ENCODE assay signal across 9 cellular contexts in the genomic region with DNA sequence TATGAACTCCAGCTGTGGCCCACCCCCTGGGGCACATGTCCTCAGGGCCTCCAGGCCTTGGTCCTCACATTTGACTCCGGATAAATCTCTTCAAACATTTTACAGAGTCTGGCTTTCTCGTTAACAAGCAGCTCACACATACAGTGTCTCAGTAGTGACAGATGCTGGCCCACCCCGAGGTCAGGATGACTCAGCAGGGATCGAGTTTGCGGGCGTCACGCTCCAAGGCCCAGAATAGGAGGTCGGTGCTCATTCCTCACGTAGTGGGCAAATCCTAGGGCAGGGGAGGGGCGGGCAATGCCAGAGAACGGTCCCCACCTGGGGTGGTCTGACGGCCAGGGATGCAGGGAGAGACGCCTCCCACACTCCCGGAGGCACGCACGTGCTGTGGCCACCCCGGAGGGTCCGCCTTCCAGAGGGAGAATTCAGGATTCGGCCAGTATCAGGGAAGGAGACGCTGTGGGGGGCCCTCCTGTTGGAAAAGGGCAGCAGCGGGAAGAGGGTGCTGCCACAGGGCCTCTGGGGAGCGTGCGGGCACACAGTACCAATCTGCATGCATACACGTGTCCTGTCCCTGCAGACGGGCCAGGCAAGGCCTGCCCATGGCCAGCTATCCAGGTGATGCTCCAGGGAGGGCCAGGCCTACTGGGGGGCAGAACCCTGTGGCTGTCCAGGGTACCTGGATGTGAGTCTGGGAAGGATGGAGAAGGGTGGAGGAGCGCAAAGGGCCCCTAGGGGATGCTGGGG. TPM values are rescaled to one million over a fixed set of nuclear protein-coding genes. Genes with fewer than 3 reads are reported as not detected.
DNase-seq lines count a peak whose midpoint lies in the region; ATAC-seq, FAIRE-seq and TF ChIP-seq lines count a peak whose summit lies in the region.
"Had no signal": no experiment of that assay in that cellular context is flagged by ENCODE, and none has a peak within 500 bp of the region (broad histone marks: within the 10 kb centered on the region; RNA-seq: fewer than 3 reads in every experiment).

No MANE protein-coding gene starts in this region.

- no peaks in the 10 kb centered on the region for H3K9me2 ChIP-seq in GM23338 (ENCODE audit: insufficient read depth)

- no peaks in the 10 kb centered on the region for H3K27me3 ChIP-seq in AG04450 (ENCODE audit: control insufficient read depth, insufficient read depth, low read length)
- H3K27me3 ChIP-seq in GM23338 (ENCODE audit: insufficient read depth), result peaks cover 20% of the 10 kb centered on the region; the same call in 1 of the 2 replicates
- no peaks in the 10 kb centered on the region for H3K27me3 ChIP-seq in heart right ventricle

- POLR2A ChIA-PET in AG04450 (lab: Yijun Ruan, JAX), result interaction anchor here (1.6 kb wide), 1 partner anchor 8 kb away, joined by 5 read pairs; the partner anchor contains the start of gene SLC7A5
- POLR2A ChIA-PET in activated CD4-positive, alpha-beta memory T cell treated with anti-CD3 and anti-CD28 coated beads for 36 hours (lab: Charles Lee), result interaction anchor here (2.1 kb wide), 1 partner anchor 81 kb away, joined by 8 read pairs; no protein-coding TSS in a partner anchor

- H3K4me1 ChIP-seq in GM23338 (ENCODE audit: insufficient read depth) (peaks cover 9% of the 10 kb centered on the region), heart right ventricle (peaks cover 2 to 47% (median 22%) of the 10 kb centered on the region in 9 donors)

- H3K36me3 ChIP-seq in GM23338 (ENCODE audit: insufficient read depth) (0 out of 2 replicates have a peak, but pooled peaks cover 4% of the 10 kb centered on the region), heart right ventricle (peaks cover 0 to 9% (median 0%) of the 10 kb centered on the region in 9 donors)

- H3K27me3 Mint-ChIP-seq in GM23338 (ENCODE audit: insufficient read depth, low read depth, poor library complexity), result peaks cover 22% of the 10 kb centered on the region
- no peaks in the 10 kb centered on the region for H3K27me3 Mint-ChIP-seq in activated CD4-positive, alpha-beta memory T cell treated with anti-CD3 and anti-CD28 coated beads for 36 hours

- WGBS in heart right ventricle, 2 donors, result 67 to 76% methylated on average over 26 of the region's 26 CpGs

- peaks cover 63% of the 10 kb centered on the region for H4K20me1 ChIP-seq in GM23338 (replicated peaks; ENCODE audit: insufficient read depth)

- H3K36me3 Mint-ChIP-seq in GM23338 (ENCODE audit: low read depth), result peaks cover 81% of the 10 kb centered on the region
- H3K36me3 Mint-ChIP-seq in activated CD4-positive, alpha-beta memory T cell treated with anti-CD3 and anti-CD28 coated beads for 36 hours, result peaks cover 80% of the 10 kb centered on the region

- H3K4me3 ChIP-seq in AG04450 (ENCODE audit: low read depth, low read length) (peak overlapping the region; percentile 10; the same call in 1 of the 2 replicates), GM23338 (no peak overlapping the region), heart right ventricle (no peak overlapping the region)

- H3K9me3 Mint-ChIP-seq in GM23338, result no peaks in the 10 kb centered on the region
- no peaks in the 10 kb centered on the region for H3K9me3 Mint-ChIP-seq in activated CD4-positive, alpha-beta memory T cell treated with anti-CD3 and anti-CD28 coated beads for 36 hours

- H2AFZ ChIP-seq in GM23338, result no peak overlapping the region

- intact Hi-C loops in activated CD4-positive, alpha-beta memory T cell treated with anti-CD3 and anti-CD28 coated beads for 36 hours (cut with micrococcal nuclease), result no loop called here
- intact Hi-C loops in heart right ventricle (cut with DNase I), result no loop called here

- TF ChIP-seq CTCF in AG04450 (IDR thresholded peaks at IDR 0.05; ENCODE audit: low read depth, low read length) (no peak), GM23338 (conservative IDR thresholded peaks at IDR 0.05; ENCODE audit: low read depth in 2 of 2) (no peak), heart right ventricle (IDR thresholded peaks at IDR 0.05) (no peak)

- H3K27ac ChIP-seq in AG04450 (ENCODE audit: low read depth, low read length) (peak overlapping the region; percentile 81), GM23338 (ENCODE audit: low read depth) (no peak overlapping the region), heart right ventricle (peak overlapping the region in 5 of 10 donors; percentile 7 to 45 (median 26))

- no peak overlapping the region for H3K4me3 Mint-ChIP-seq in GM23338
- H3K4me3 Mint-ChIP-seq in activated CD4-positive, alpha-beta memory T cell treated with anti-CD3 and anti-CD28 coated beads for 36 hours, result peak overlapping the region; percentile 56

- H3K79me2 ChIP-seq in GM23338 (replicated peaks; ENCODE audit: insufficient read depth), result peaks cover 98% of the 10 kb centered on the region

- DNase-seq in AG04450 (ENCODE audit: low read depth, low spot score) (no peak), GM23338 (ENCODE audit: low spot score) (no peak), heart right ventricle (no peak), urothelium cell line (ENCODE audit: low spot score) (no peak)
- DNase-seq in activated CD4-positive, alpha-beta memory T cell treated with anti-CD3 and anti-CD28 coated beads for 36 hours, result peak; percentile 39

- ATAC-seq in GM23338, result no peak
- peak; percentile 31 to 63 (median 50) for ATAC-seq in heart right ventricle
- no peak for ATAC-seq in GM21825 (IDR thresholded peaks at IDR 0.05; ENCODE audit: unreplicated experiment)
- no peak for ATAC-seq in HG02884 (IDR thresholded peaks at IDR 0.05; ENCODE audit: unreplicated experiment)
- ATAC-seq in GM18873 (IDR thresholded peaks at IDR 0.05; ENCODE audit: low FRiP score, unreplicated experiment), result no peak

- H3K4me2 ChIP-seq in GM23338, result no peak overlapping the region

- no peaks in the 10 kb centered on the region; the same call in 1 of the 2 replicates for H3K9me3 ChIP-seq in AG04450 (ENCODE audit: control insufficient read depth, insufficient read depth, low read length)
- no peaks in the 10 kb centered on the region for H3K9me3 ChIP-seq in heart right ventricle

- H3K27ac Mint-ChIP-seq in GM23338, result peak overlapping the region; percentile 80; the same call in 1 of the 2 replicates
- H3K27ac Mint-ChIP-seq in activated CD4-positive, alpha-beta memory T cell treated with anti-CD3 and anti-CD28 coated beads for 36 hours, result peak overlapping the region; percentile 81

- H3F3A ChIP-seq in GM23338 (replicated peaks; ENCODE audit: low read depth), result 0 out of 2 replicates have a peak, but pooled peaks cover 4% of the 10 kb centered on the region

- no peak for FAIRE-seq in urothelium cell line (lab: Jason Lieb, UNC)
- FAIRE-seq: colon had no signal

- CTCF ChIA-PET in AG04450 (lab: Charles Lee), result interaction anchor here (1.9 to 4.1 kb wide), 2 partner anchors 11 kb away, joined by 6 to 17 read pairs; no protein-coding TSS in a partner anchor
- CTCF ChIA-PET in activated CD4-positive, alpha-beta memory T cell treated with anti-CD3 and anti-CD28 coated beads for 36 hours (lab: Charles Lee), result interaction anchor here (2.0 to 5.0 kb wide), 2 partner anchors 10 to 11 kb away, joined by 8 to 27 read pairs; no protein-coding TSS in a partner anchor

- H3K4me1 Mint-ChIP-seq in GM23338, result peaks cover 42% of the 10 kb centered on the region
- peaks cover 80% of the 10 kb centered on the region for H3K4me1 Mint-ChIP-seq in activated CD4-positive, alpha-beta memory T cell treated with anti-CD3 and anti-CD28 coated beads for 36 hours (ENCODE audit: low read depth)

TF ChIP-seq in GM23338, 12 proteins besides CTCF, POLR2A, EP300 and RAD21:
- no peak for TF ChIP-seq ZNF331 (CRISPR knock-in tag; IDR thresholded peaks at IDR 0.05; ENCODE audit: low read depth)
- TF ChIP-seq, protein P1, sequence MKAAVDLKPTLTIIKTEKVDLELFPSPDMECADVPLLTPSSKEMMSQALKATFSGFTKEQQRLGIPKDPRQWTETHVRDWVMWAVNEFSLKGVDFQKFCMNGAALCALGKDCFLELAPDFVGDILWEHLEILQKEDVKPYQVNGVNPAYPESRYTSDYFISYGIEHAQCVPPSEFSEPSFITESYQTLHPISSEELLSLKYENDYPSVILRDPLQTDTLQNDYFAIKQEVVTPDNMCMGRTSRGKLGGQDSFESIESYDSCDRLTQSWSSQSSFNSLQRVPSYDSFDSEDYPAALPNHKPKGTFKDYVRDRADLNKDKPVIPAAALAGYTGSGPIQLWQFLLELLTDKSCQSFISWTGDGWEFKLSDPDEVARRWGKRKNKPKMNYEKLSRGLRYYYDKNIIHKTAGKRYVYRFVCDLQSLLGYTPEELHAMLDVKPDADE (IDR thresholded peaks at IDR 0.05), result no peak
- TF ChIP-seq, protein P2, sequence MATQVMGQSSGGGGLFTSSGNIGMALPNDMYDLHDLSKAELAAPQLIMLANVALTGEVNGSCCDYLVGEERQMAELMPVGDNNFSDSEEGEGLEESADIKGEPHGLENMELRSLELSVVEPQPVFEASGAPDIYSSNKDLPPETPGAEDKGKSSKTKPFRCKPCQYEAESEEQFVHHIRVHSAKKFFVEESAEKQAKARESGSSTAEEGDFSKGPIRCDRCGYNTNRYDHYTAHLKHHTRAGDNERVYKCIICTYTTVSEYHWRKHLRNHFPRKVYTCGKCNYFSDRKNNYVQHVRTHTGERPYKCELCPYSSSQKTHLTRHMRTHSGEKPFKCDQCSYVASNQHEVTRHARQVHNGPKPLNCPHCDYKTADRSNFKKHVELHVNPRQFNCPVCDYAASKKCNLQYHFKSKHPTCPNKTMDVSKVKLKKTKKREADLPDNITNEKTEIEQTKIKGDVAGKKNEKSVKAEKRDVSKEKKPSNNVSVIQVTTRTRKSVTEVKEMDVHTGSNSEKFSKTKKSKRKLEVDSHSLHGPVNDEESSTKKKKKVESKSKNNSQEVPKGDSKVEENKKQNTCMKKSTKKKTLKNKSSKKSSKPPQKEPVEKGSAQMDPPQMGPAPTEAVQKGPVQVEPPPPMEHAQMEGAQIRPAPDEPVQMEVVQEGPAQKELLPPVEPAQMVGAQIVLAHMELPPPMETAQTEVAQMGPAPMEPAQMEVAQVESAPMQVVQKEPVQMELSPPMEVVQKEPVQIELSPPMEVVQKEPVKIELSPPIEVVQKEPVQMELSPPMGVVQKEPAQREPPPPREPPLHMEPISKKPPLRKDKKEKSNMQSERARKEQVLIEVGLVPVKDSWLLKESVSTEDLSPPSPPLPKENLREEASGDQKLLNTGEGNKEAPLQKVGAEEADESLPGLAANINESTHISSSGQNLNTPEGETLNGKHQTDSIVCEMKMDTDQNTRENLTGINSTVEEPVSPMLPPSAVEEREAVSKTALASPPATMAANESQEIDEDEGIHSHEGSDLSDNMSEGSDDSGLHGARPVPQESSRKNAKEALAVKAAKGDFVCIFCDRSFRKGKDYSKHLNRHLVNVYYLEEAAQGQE (IDR thresholded peaks at IDR 0.05; ENCODE audit: unreplicated experiment), result no peak

RNA-seq across cellular contexts. Expression of gene SLC7A5, which starts 8.6 kb away (rescaled TPM):
- polyA plus RNA-seq in AG04450 (2011; rRNA removed) (17.9 and 29.3 TPM in 2 replicates), GM23338 (2016; fragmentation: Nextera tagmentation; extraction: Ambion mirVana) (107 and 109 TPM in 2 replicates), heart right ventricle (1 to 10 TPM; 3.5 to 4.7 TPM)
- polyA minus RNA-seq in AG04450 (2011; rRNA and poly(A)+ RNA removed), result 19.7 and 23.8 TPM in 2 replicates
- total RNA-seq in GM23338 (2014; rRNA removed; shearing (Covaris generic)), result 328 and 386 TPM in 2 replicates
- 100 to 1,000 TPM; 262 TPM for total RNA-seq in activated CD4-positive, alpha-beta memory T cell treated with anti-CD3 and anti-CD28 coated beads for 36 hours
- 10 to 100 TPM in 2 of 10 donors, 1 to 10 TPM in 8; 1.2 to 15.3 (median 4.1) TPM for total RNA-seq in heart right ventricle

Comparison
In these comparisons a context has a peak if more than half of its experiments do, and no peak if none do; other contexts are left out.
1. ATAC-seq: peak in heart right ventricle (8 of 8); none in GM23338 (single experiment), GM21825 (single experiment), HG02884 (single experiment) and GM18873 (single experiment).
2. RNA of gene SLC7A5, which starts 8.6 kb away (total RNA-seq): 328 to 386 TPM in GM23338 and 262 TPM in activated CD4-positive, alpha-beta memory T cell treated with anti-CD3 and anti-CD28 coated beads for 36 hours; 1.2 to 15.3 TPM in heart right ventricle; every median in the first group is over 10 times any median in the second.